14 cellular contexts compared by ENCODE assay signal in the genomic region with DNA sequence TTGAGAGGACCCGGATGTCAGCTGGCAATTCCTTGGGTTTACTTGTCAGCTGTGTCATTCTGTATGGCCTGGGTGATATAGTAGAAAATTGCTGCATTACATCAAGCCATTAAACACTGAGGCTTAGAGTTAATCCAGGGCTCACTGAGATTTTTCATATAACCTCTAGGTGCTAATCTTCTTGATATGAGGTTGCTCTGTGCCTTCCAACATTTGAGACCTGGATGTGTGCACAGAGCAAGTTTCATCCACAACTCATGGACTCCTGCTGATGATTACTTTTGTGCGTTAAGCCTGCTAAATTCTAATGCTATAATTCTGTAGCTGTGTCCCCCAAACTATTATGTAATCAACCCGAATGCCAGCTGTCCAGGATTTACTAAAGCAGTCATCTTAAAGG.
DNase-seq lines count a peak whose midpoint lies in the region; ATAC-seq and TF ChIP-seq lines count a peak whose summit lies in the region.
"Had no signal": no experiment of that assay in that cellular context is flagged by ENCODE, and none has a peak within 500 bp of the region (broad histone marks: within the 10 kb centered on the region; RNA-seq: fewer than 3 reads in every experiment).

No MANE protein-coding gene starts in this region.

- in situ Hi-C loops in G401 (cut with HindIII; ENCODE audit: low sequenced_read_pairs) = no loop called here

- no peak for TF ChIP-seq CTCF in VCaP (conservative IDR thresholded peaks at IDR 0.05)

- intact Hi-C loops in activated naive CD4-positive, alpha-beta T cell treated with anti-CD3 and anti-CD28 coated beads for 36 hours (cut with micrococcal nuclease) = no loop called here

- no peaks in the 10 kb centered on the region for H3K36me3 Mint-ChIP-seq in activated naive CD4-positive, alpha-beta T cell treated with anti-CD3 and anti-CD28 coated beads for 36 hours (ENCODE audit: low read depth)
- H3K36me3 Mint-ChIP-seq: CD4-positive, CD25-positive, alpha-beta regulatory T cell; IgD-negative memory B cell had no signal

- H3K27ac Mint-ChIP-seq in activated naive CD4-positive, alpha-beta T cell treated with anti-CD3 and anti-CD28 coated beads for 36 hours = no peak overlapping the region
- H3K27ac Mint-ChIP-seq: CD4-positive, CD25-positive, alpha-beta regulatory T cell; H9; IgD-negative memory B cell had no signal

- H2AFZ ChIP-seq in Karpas-422 (ENCODE audit: low read length) = no peak overlapping the region

- no peaks in the 10 kb centered on the region for H3K9me2 ChIP-seq in Karpas-422 (replicated peaks; ENCODE audit: insufficient read depth, low read length)

- H3K27ac ChIP-seq in VCaP = peak overlapping the region; percentile 72
- peak overlapping the region; percentile 36 for H3K27ac ChIP-seq in mesodermal cell (ENCODE audit: low read depth, low read length, severe bottlenecking)
- no peak overlapping the region for H3K27ac ChIP-seq in Karpas-422 (ENCODE audit: low read length)
- H3K27ac ChIP-seq: BLaER1 treated with 17β-estradiol and CSF1 and Interleukin-3, amounts not matched to agents 10 nM and 100 nM had no signal

- H4K20me1 ChIP-seq in Karpas-422 (ENCODE audit: insufficient read depth, low read depth, low read length) = no peaks in the 10 kb centered on the region
- H4K20me1 ChIP-seq: BLaER1 treated with 17β-estradiol and CSF1 and Interleukin-3, amounts not matched to agents 10 nM and 100 nM had no signal

- CTCF ChIA-PET in activated naive CD4-positive, alpha-beta T cell treated with anti-CD3 and anti-CD28 coated beads for 36 hours (lab: Charles Lee) = no interaction called here

- H3K4me1 Mint-ChIP-seq in activated naive CD4-positive, alpha-beta T cell treated with anti-CD3 and anti-CD28 coated beads for 36 hours (ENCODE audit: low read depth) = no peaks in the 10 kb centered on the region
- H3K4me1 Mint-ChIP-seq: CD4-positive, CD25-positive, alpha-beta regulatory T cell; IgD-negative memory B cell had no signal

- no peaks in the 10 kb centered on the region for H3K27me3 ChIP-seq in Karpas-422 (ENCODE audit: low read length)
- H3K27me3 ChIP-seq: BLaER1 treated with 17β-estradiol and CSF1 and Interleukin-3, amounts not matched to agents 10 nM and 100 nM had no signal

- peaks cover 1% of the 10 kb centered on the region for H3K9me3 Mint-ChIP-seq in activated naive CD4-positive, alpha-beta T cell treated with anti-CD3 and anti-CD28 coated beads for 36 hours
- H3K9me3 Mint-ChIP-seq: H9 had no signal

- H3K9ac ChIP-seq in Karpas-422 (ENCODE audit: low read length) = no peak overlapping the region
- H3K9ac ChIP-seq: BLaER1 treated with 17β-estradiol and CSF1 and Interleukin-3, amounts not matched to agents 10 nM and 100 nM had no signal

- ATAC-seq in HG02642 (IDR thresholded peaks at IDR 0.05; ENCODE audit: poor library complexity, unreplicated experiment) (no peak), HG03457 (IDR thresholded peaks at IDR 0.05; ENCODE audit: unreplicated experiment) (no peak)

- no peak overlapping the region for H3K4me3 Mint-ChIP-seq in activated naive CD4-positive, alpha-beta T cell treated with anti-CD3 and anti-CD28 coated beads for 36 hours
- H3K4me3 Mint-ChIP-seq: CD4-positive, CD25-positive, alpha-beta regulatory T cell; H9; IgD-negative memory B cell had no signal

- H3K4me1 ChIP-seq in mesodermal cell (ENCODE audit: control insufficient read depth, insufficient read depth, low read length, poor library complexity, severe bottlenecking) (no peaks in the 10 kb centered on the region), Karpas-422 (ENCODE audit: low read length) (no peaks in the 10 kb centered on the region)
- H3K4me1 ChIP-seq: BLaER1 treated with 17β-estradiol and CSF1 and Interleukin-3, amounts not matched to agents 10 nM and 100 nM had no signal

- H3K9me3 ChIP-seq in mesodermal cell (ENCODE audit: control insufficient read depth, low read length) (no peaks in the 10 kb centered on the region), Karpas-422 (ENCODE audit: low read length) (peaks cover 12% of the 10 kb centered on the region)
- H3K9me3 ChIP-seq: BLaER1 treated with 17β-estradiol and CSF1 and Interleukin-3, amounts not matched to agents 10 nM and 100 nM had no signal

- H3K27me3 Mint-ChIP-seq in activated naive CD4-positive, alpha-beta T cell treated with anti-CD3 and anti-CD28 coated beads for 36 hours (ENCODE audit: low read depth) = no peaks in the 10 kb centered on the region
- H3K27me3 Mint-ChIP-seq: CD4-positive, CD25-positive, alpha-beta regulatory T cell; IgD-negative memory B cell had no signal

- H3K79me2 ChIP-seq in Karpas-422 (ENCODE audit: low read length) = no peaks in the 10 kb centered on the region

- 89 to 100% methylated on average over 1 to 3 of the region's 3 CpGs for WGBS in mesodermal cell (ENCODE audit: insufficient coverage in 2 of 2), 2 experiments

- H3K36me3 ChIP-seq in mesodermal cell (ENCODE audit: control insufficient read depth, insufficient read depth, low read length) (no peaks in the 10 kb centered on the region), Karpas-422 (ENCODE audit: insufficient read depth, low read length) (no peaks in the 10 kb centered on the region)
- H3K36me3 ChIP-seq: BLaER1 treated with 17β-estradiol and CSF1 and Interleukin-3, amounts not matched to agents 10 nM and 100 nM had no signal

- DNase-seq in G401 (ENCODE audit: low spot score) = peak; percentile 21
- no peak for DNase-seq in activated naive CD4-positive, alpha-beta T cell treated with anti-CD3 and anti-CD28 coated beads for 36 hours
- DNase-seq in Karpas-422 = no peak
- DNase-seq: ACHN; CD4-positive, CD25-positive, alpha-beta regulatory T cell; DMS79; GOT3; H9 had no signal

- H3K4me3 ChIP-seq in mesodermal cell (ENCODE audit: extremely low read depth, insufficient read depth, low read length, poor library complexity, severe bottlenecking) (no peak overlapping the region), Karpas-422 (ENCODE audit: low read length) (no peak overlapping the region)
- H3K4me3 ChIP-seq: BLaER1 treated with 17β-estradiol and CSF1 and Interleukin-3, amounts not matched to agents 10 nM and 100 nM had no signal

- H3K4me2 ChIP-seq in Karpas-422 (ENCODE audit: low read depth, low read length, poor library complexity, severe bottlenecking) = no peak overlapping the region
- H3K4me2 ChIP-seq: BLaER1 treated with 17β-estradiol and CSF1 and Interleukin-3, amounts not matched to agents 10 nM and 100 nM had no signal
